In genomic region chr11:112087212-112087611, GRCh38 we compare ENCODE assay signal across 8 cellular contexts. TPM values are rescaled to one million over a fixed set of nuclear protein-coding genes. Genes with fewer than 3 reads are reported as not detected.
DNase-seq lines count a peak whose midpoint lies in the region; ATAC-seq, FAIRE-seq and TF ChIP-seq lines count a peak whose summit lies in the region.

No MANE protein-coding gene starts in this region.

- no peak overlapping the region for H2BK120ac ChIP-seq in mesenchymal stem cell (ENCODE audit: low read depth, low read length)

- H3K14ac ChIP-seq in mesenchymal stem cell (ENCODE audit: low read length in 2 of 2) = peak overlapping the region in 1 of 2 experiments; percentile 49

- ATAC-seq in HG02588 (IDR thresholded peaks at IDR 0.05; ENCODE audit: unreplicated experiment) (no peak), GM18520 (IDR thresholded peaks at IDR 0.05; ENCODE audit: unreplicated experiment) (no peak)

- peak overlapping the region; percentile 87 for H4K8ac ChIP-seq in mesenchymal stem cell (ENCODE audit: low read length)

- H3K27me3 ChIP-seq in bronchial epithelial cell (ENCODE audit: control insufficient read depth, insufficient read depth, low read length) = no peaks in the 10 kb centered on the region
- H3K27me3 ChIP-seq in mesenchymal stem cell (ENCODE audit: control insufficient read depth in 1 of 2, insufficient read depth in 1 of 2, low read length in 2 of 2) = no peaks in the 10 kb centered on the region

- TF ChIP-seq CTCF in AG09309 (IDR thresholded peaks at IDR 0.05; ENCODE audit: control insufficient read depth, insufficient read depth, low read depth, low read length, missing control alignments) (no peak), bronchial epithelial cell (IDR thresholded peaks at IDR 0.05; ENCODE audit: insufficient read depth, low read length, severe bottlenecking) (no peak), GM13977 (IDR thresholded peaks at IDR 0.05; ENCODE audit: extremely low read depth, insufficient read depth, missing control alignments) (no peak)

- H3K4me3 Mint-ChIP-seq in IgD-negative memory B cell = peak overlapping the region; percentile 88 to 100 (median 100)

- peak overlapping the region; percentile 45 to 92 for H3K18ac ChIP-seq in mesenchymal stem cell (ENCODE audit: low read depth in 1 of 2, low read length in 2 of 2)

- H2BK12ac ChIP-seq in mesenchymal stem cell (ENCODE audit: low read length in 2 of 2) = no peak overlapping the region

- peaks cover 19% of the 10 kb centered on the region for H3K79me1 ChIP-seq in mesenchymal stem cell (replicated peaks; ENCODE audit: low read length, poor library complexity, severe bottlenecking)

- H3K36me3 ChIP-seq in bronchial epithelial cell (ENCODE audit: control insufficient read depth, insufficient read depth, low read length) = peaks cover 11% of the 10 kb centered on the region
- peaks cover 11 to 75% of the 10 kb centered on the region in 2 experiments for H3K36me3 ChIP-seq in mesenchymal stem cell (ENCODE audit: control insufficient read depth in 1 of 2, insufficient read depth in 2 of 2, low read depth in 1 of 2, low read length in 2 of 2)

- peaks cover 22% of the 10 kb centered on the region for H3K36me3 Mint-ChIP-seq in IgD-negative memory B cell

- peak overlapping the region; percentile 32 for H2AK5ac ChIP-seq in mesenchymal stem cell (ENCODE audit: low read length, severe bottlenecking)

- no peak overlapping the region for H2BK15ac ChIP-seq in mesenchymal stem cell (ENCODE audit: low read depth, poor library complexity, severe bottlenecking)

- in situ Hi-C loops in GM13977 (cut with MboI; ENCODE audit: low pct_unique_long_range_greater_than_20kb, low sequenced_read_pairs, unreplicated experiment) = no loop called here

- H3K27ac ChIP-seq in mesenchymal stem cell (ENCODE audit: low read length, poor library complexity, severe bottlenecking) = peak overlapping the region; percentile 14

- no peak overlapping the region for H2BK5ac ChIP-seq in mesenchymal stem cell (ENCODE audit: low read depth, low read length, poor library complexity, severe bottlenecking)

- FAIRE-seq in bronchial epithelial cell (lab: Jason Lieb, UNC) = no peak

- peak overlapping the region; percentile 87 for H3K4me2 ChIP-seq in mesenchymal stem cell (ENCODE audit: low read length, poor library complexity, severe bottlenecking)

- H4K91ac ChIP-seq in mesenchymal stem cell (ENCODE audit: low read length) = no peak overlapping the region

- H3K9ac ChIP-seq in mesenchymal stem cell (ENCODE audit: low read length) = peak overlapping the region; percentile 96

- WGBS in mesenchymal stem cell = 27% methylated on average over 10 of the region's 10 CpGs

- H3K9me3 Mint-ChIP-seq in IgD-negative memory B cell = peaks cover 0 to 1% (median 0%) of the 10 kb centered on the region in 3 donors

- H3K4me1 ChIP-seq in mesenchymal stem cell (ENCODE audit: control insufficient read depth, insufficient read depth, low read depth, low read length) = peaks cover 5% of the 10 kb centered on the region

- DNase-seq in AG09309 (ENCODE audit: low read depth) = no peak
- peak; percentile 4 for DNase-seq in bronchial epithelial cell (ENCODE audit: low read depth)
- no peak for DNase-seq in mesenchymal stem cell
- no peak for DNase-seq in GM13977 (ENCODE audit: low spot score)
- DNase-seq in stimulated activated CD4-positive, alpha-beta T cell treated with anti-CD3 and anti-CD28 coated beads, Interleukin-2, amount 100 ng/mL, for 24 hours = no peak

- peaks cover 19 to 42% (median 39%) of the 10 kb centered on the region in 3 donors for H3K4me1 Mint-ChIP-seq in IgD-negative memory B cell

- no peaks in the 10 kb centered on the region for H3K27me3 Mint-ChIP-seq in IgD-negative memory B cell

- peak overlapping the region in 1 of 2 experiments; percentile 29 for H3K23ac ChIP-seq in mesenchymal stem cell (ENCODE audit: low read length in 2 of 2)

- peak overlapping the region; percentile 75 to 99 (median 99) for H3K27ac Mint-ChIP-seq in IgD-negative memory B cell

- no peaks in the 10 kb centered on the region for H3K9me3 ChIP-seq in mesenchymal stem cell (ENCODE audit: control insufficient read depth, low read length)

- peak overlapping the region; percentile 71 for H3K4ac ChIP-seq in mesenchymal stem cell (ENCODE audit: low read depth in 1 of 2, low read length in 2 of 2)

- peak overlapping the region; percentile 18 for H2AFZ ChIP-seq in mesenchymal stem cell (ENCODE audit: low read depth, low read length)

- peak overlapping the region; percentile 89 for H3K4me3 ChIP-seq in AG09309 (ENCODE audit: control insufficient read depth, low read depth, low read length)
- peak overlapping the region; percentile 92 for H3K4me3 ChIP-seq in bronchial epithelial cell (ENCODE audit: low read depth, low read length)
- H3K4me3 ChIP-seq in mesenchymal stem cell (ENCODE audit: insufficient read depth in 1 of 2, low read depth in 1 of 2, low read length in 2 of 2) = peak overlapping the region; percentile 71 to 85

RNA-seq across cellular contexts. Expression of gene SDHD, which starts 0.5 kb away (rescaled TPM):
- 142 TPM for polyA plus RNA-seq in IgD-negative memory B cell
- total RNA-seq in bronchial epithelial cell = 103 and 133 TPM in 2 replicates
- 59.5 TPM for polyA plus RNA-seq in mesenchymal stem cell (2013, experiment 1 of 2)
- polyA plus RNA-seq in mesenchymal stem cell (2013, experiment 2 of 2) = 62.1 TPM

RNA-seq across cellular contexts. Expression of gene TIMM8B, which starts 0.7 kb away (rescaled TPM):
- 55.9 TPM for polyA plus RNA-seq in IgD-negative memory B cell
- 66.3 and 78.6 TPM in 2 replicates for total RNA-seq in bronchial epithelial cell
- 139 TPM for polyA plus RNA-seq in mesenchymal stem cell (2013, experiment 1 of 2)
- polyA plus RNA-seq in mesenchymal stem cell (2013, experiment 2 of 2) = 138 TPM

RNA-seq across cellular contexts. Expression of gene NKAPD1, which starts 13.1 kb away (rescaled TPM):
- 18.7 TPM for polyA plus RNA-seq in IgD-negative memory B cell
- total RNA-seq in bronchial epithelial cell = 23.3 and 24.5 TPM in 2 replicates
- polyA plus RNA-seq in mesenchymal stem cell (2013, experiment 1 of 2) = 51.1 TPM
- polyA plus RNA-seq in mesenchymal stem cell (2013, experiment 2 of 2) = 52.5 TPM

RNA-seq across cellular contexts. Expression of gene PIH1D2, which starts 13.4 kb away (rescaled TPM):
- polyA plus RNA-seq in IgD-negative memory B cell = not detected
- 0.51 and 0.53 TPM in 2 replicates for total RNA-seq in bronchial epithelial cell
- polyA plus RNA-seq in mesenchymal stem cell (2013, experiment 1 of 2) = 1.1 TPM
- polyA plus RNA-seq in mesenchymal stem cell (2013, experiment 2 of 2) = 1.9 TPM
